26 cellular contexts compared by ENCODE assay signal in the genomic region with DNA sequence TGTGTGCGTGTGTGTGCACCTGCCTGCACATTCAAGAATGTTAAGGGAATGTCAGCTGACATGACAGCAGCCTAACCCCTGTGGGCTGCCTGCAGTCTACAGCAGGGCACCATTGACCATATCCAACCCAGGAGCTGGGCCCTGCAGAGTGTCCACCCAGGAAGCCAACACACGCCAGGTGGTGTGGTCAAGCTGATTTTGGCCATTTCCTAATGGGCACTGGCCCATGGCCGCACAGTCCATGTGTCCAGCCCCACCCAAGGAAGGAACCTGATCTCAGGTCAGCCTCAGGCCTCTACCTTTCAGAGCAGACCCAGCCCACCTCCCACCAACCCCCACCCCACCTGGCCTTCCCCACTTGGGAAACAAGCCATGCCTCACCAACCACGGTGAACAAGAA.
"Had no signal": no experiment of that assay in that cellular context is flagged by ENCODE, and none has a peak within 500 bp of the region (broad histone marks: within the 10 kb centered on the region; RNA-seq: fewer than 3 reads in every experiment).

No MANE protein-coding gene starts in this region.

- H3K9ac ChIP-seq: neural progenitor cell, parathyroid adenoma had no signal

- H3K4me2 ChIP-seq: neural progenitor cell had no signal

- ATAC-seq: naive thymus-derived CD8-positive, alpha-beta T cell; psoas muscle; right cardiac atrium; right lobe of liver; stimulated activated effector memory CD8-positive, alpha-beta T cell treated with anti-CD3 and anti-CD28 coated beads, Interleukin-12 subunit alpha, Interleukin-12 subunit beta, amount 100 ng/mL, for 72 hours; stimulated activated naive B cell treated with anti-CD40 and anti-IgM and Interleukin-4, amounts not matched to agents 10 μg/mL and 1 μg/mL and 100 μg/mL, for 72 hours; stimulated activated naive CD8-positive, alpha-beta T cell treated with anti-CD3 and anti-CD28 coated beads, Interleukin-15, amount 100 ng/mL, for 72 hours; stimulated activated naive CD8-positive, alpha-beta T cell treated with anti-CD3 and anti-CD28 coated beads, Interleukin-15, Interleukin-2, amounts not matched to agents 100 U/mL and 50 U/mL, for 24 hours had no signal

- DNase-seq: naive thymus-derived CD8-positive, alpha-beta T cell; occipital lobe; ovary; posterior cingulate gyrus; psoas muscle; right cardiac atrium; right lobe of liver; sigmoid colon; small intestine; stimulated activated CD4-positive, alpha-beta T cell treated with anti-CD3 and anti-CD28 coated beads, Interleukin-15, amount 100 ng/mL, for 24 hours; stimulated activated CD4-positive, alpha-beta T cell treated with anti-CD3 and anti-CD28 coated beads, Interleukin-2, amount 100 ng/mL, for 24 hours; stimulated activated CD4-positive, alpha-beta T cell treated with anti-CD3 and anti-CD28 coated beads, Interleukin-2, amount 100 ng/mL, for 48 hours; stimulated activated CD4-positive, alpha-beta T cell treated with anti-CD3 and anti-CD28 coated beads, Interleukin-4, amount 100 ng/mL, for 24 hours; stimulated activated naive B cell treated with anti-CD40 and anti-IgM and Interleukin-4, amounts not matched to agents 10 μg/mL and 1 μg/mL and 100 μg/mL, for 72 hours; stimulated activated naive CD8-positive, alpha-beta T cell treated with anti-CD3 and anti-CD28 coated beads, Interleukin-15, amount 100 ng/mL, for 72 hours; stimulated activated naive CD8-positive, alpha-beta T cell treated with anti-CD3 and anti-CD28 coated beads, Interleukin-15, Interleukin-2, amounts not matched to agents 100 U/mL and 50 U/mL, for 24 hours; thyroid gland; trophoblast cell; upper lobe of left lung had no signal

- H3K4me1 ChIP-seq: right lobe of liver, vagina had no signal

- H3K9me3 ChIP-seq: ovary, psoas muscle, right lobe of liver, sigmoid colon, thoracic aorta, thyroid gland, tibial nerve, upper lobe of left lung, vagina had no signal

- H3K27ac ChIP-seq: ovary, parathyroid adenoma, psoas muscle, right lobe of liver, sigmoid colon, thoracic aorta, thyroid gland, tibial nerve, upper lobe of left lung, vagina had no signal

- H3K4me3 ChIP-seq: neural progenitor cell, ovary, psoas muscle, right lobe of liver, sigmoid colon, thoracic aorta, thyroid gland, tibial nerve, upper lobe of left lung, vagina had no signal

- H3K27me3 ChIP-seq: neural progenitor cell, ovary, right lobe of liver, sigmoid colon, thyroid gland, tibial nerve, upper lobe of left lung, vagina had no signal

- H2AFZ ChIP-seq: neural progenitor cell, parathyroid adenoma had no signal

- H3K36me3 ChIP-seq: neural progenitor cell, ovary, right lobe of liver, sigmoid colon, thoracic aorta, thyroid gland, tibial nerve, upper lobe of left lung, vagina had no signal

- FAIRE-seq: small intestine, urothelium cell line had no signal

- H3K79me2 ChIP-seq: parathyroid adenoma had no signal
